In the genomic region with DNA sequence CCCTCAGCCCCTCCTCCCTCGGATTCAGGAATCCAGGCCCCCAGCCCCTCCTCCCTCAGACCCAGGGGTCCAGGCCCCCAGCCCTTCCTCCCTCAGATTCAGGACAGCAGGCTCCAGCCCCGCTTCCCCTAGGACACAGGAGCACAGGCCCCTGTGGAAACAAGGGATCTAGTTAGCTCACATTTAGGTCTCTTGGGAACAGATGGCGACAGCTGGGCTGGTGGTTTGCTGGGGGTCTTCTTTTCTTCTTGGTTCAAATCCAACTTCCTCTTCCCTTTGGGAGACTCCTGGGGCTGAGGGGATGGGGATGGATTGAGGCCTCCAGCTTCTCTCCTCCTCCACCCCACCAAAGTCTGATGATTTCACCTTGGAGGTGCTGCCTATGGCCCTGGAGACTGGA, we compare ENCODE assay signal across 22 cellular contexts. TPM values are rescaled to one million over a fixed set of nuclear protein-coding genes. Genes with fewer than 3 reads are reported as not detected.
DNase-seq lines count a peak whose midpoint lies in the region; ATAC-seq and TF ChIP-seq lines count a peak whose summit lies in the region.
"Had no signal": no experiment of that assay in that cellular context is flagged by ENCODE, and none has a peak within 500 bp of the region (broad histone marks: within the 10 kb centered on the region; RNA-seq: fewer than 3 reads in every experiment).

No MANE protein-coding gene starts in this region.

- TF ChIP-seq CTCF in Calu3 (IDR thresholded peaks at IDR 0.05; ENCODE audit: unreplicated experiment) (no peak), glutamatergic neuron (IDR thresholded peaks at IDR 0.05; ENCODE audit: partially characterized antibody, unreplicated experiment) (no peak)
- TF ChIP-seq CTCF in CD4-positive, alpha-beta T cell (IDR thresholded peaks at IDR 0.05): no peak

- ATAC-seq in CD4-positive, alpha-beta T cell (ENCODE audit: poor library complexity): no peak
- no peak for ATAC-seq in HG03108 (IDR thresholded peaks at IDR 0.05; ENCODE audit: unreplicated experiment)

- H3K9me3 Mint-ChIP-seq in Calu3 (ENCODE audit: low read depth, unreplicated experiment): no peaks in the 10 kb centered on the region
- peaks cover 6% of the 10 kb centered on the region for H3K9me3 Mint-ChIP-seq in glutamatergic neuron (ENCODE audit: unreplicated experiment)
- H3K9me3 Mint-ChIP-seq in CD4-positive, alpha-beta T cell: no peaks in the 10 kb centered on the region
- H3K9me3 Mint-ChIP-seq: IgD-negative memory B cell had no signal

- POLR2A ChIA-PET in CD4-positive, alpha-beta T cell (lab: Charles Lee): interaction anchor here (1.0 kb wide), 1 partner anchor 20 kb away, joined by 4 read pairs; a partner anchor contains a TSS

- intact Hi-C loops in Calu3 (cut with micrococcal nuclease; ENCODE audit: unreplicated experiment): no loop called here
- intact Hi-C loops in CD4-positive, alpha-beta T cell (cut with DNase I, micrococcal nuclease): loop anchor here in 1 of 2 experiments (10.0 kb wide), 1 partner anchor 232 kb away; a partner anchor contains a TSS

- TSS peak; percentile 24 for BruUV-seq in Calu3 (replicated peaks; lab: Mats Ljungman, UMichigan)

- no peaks in the 10 kb centered on the region for H3K27me3 ChIP-seq in CD4-positive, alpha-beta T cell (ENCODE audit: control insufficient read depth, insufficient read depth, low read length)
- H3K27me3 ChIP-seq: SJSA1 had no signal

- DNase-seq in DMS 273 (lab: John Stamatoyannopoulos, UW; ENCODE audit: unreplicated experiment): peak; percentile 16
- no peak for DNase-seq in DMS 273 treated with DMSO at 0.1 percent for 48 hours (lab: John Stamatoyannopoulos, UW)
- no peak for DNase-seq in Calu3
- peak; percentile 18 for DNase-seq in NCI-H524 treated with DMSO at 0.1 percent for 48 hours (lab: John Stamatoyannopoulos, UW)
- DNase-seq in glutamatergic neuron: no peak
- no peak for DNase-seq in CD4-positive, alpha-beta T cell
- DNase-seq in NCI-H526 treated with DMSO at 0.1 percent for 48 hours (lab: John Stamatoyannopoulos, UW): no peak
- DNase-seq: AML-193, DMS153, GOT3, HCEC 1CT, MV-4-11, NCI-H1105 treated with DMSO at 0.1 percent for 48 hours, NCI-H2081 treated with DMSO at 0.1 percent for 48 hours, NCI-H446 treated with DMSO at 0.1 percent for 48 hours, NCI-H748 treated with DMSO at 0.1 percent for 48 hours, OCI-M1 had no signal

- H3K4me3 Mint-ChIP-seq in Calu3 (ENCODE audit: low read depth, unreplicated experiment) (no peak overlapping the region), glutamatergic neuron (ENCODE audit: unreplicated experiment) (no peak overlapping the region)
- H3K4me3 Mint-ChIP-seq in CD4-positive, alpha-beta T cell: no peak overlapping the region

- no peaks in the 10 kb centered on the region for H3K9me3 ChIP-seq in CD4-positive, alpha-beta T cell (ENCODE audit: control insufficient read depth, low read length)
- H3K9me3 ChIP-seq: SJSA1 had no signal

- H3K27me3 Mint-ChIP-seq in Calu3 (ENCODE audit: unreplicated experiment) (no peaks in the 10 kb centered on the region), glutamatergic neuron (ENCODE audit: unreplicated experiment) (peaks cover 5% of the 10 kb centered on the region)
- no peaks in the 10 kb centered on the region for H3K27me3 Mint-ChIP-seq in CD4-positive, alpha-beta T cell
- H3K27me3 Mint-ChIP-seq: IgD-negative memory B cell had no signal

- no peak overlapping the region for H3K27ac Mint-ChIP-seq in Calu3 (ENCODE audit: unreplicated experiment)
- H3K27ac Mint-ChIP-seq in glutamatergic neuron (ENCODE audit: unreplicated experiment): peak overlapping the region; percentile 66
- H3K27ac Mint-ChIP-seq in CD4-positive, alpha-beta T cell: no peak overlapping the region

- H3K36me3 Mint-ChIP-seq in Calu3 (ENCODE audit: insufficient read depth, unreplicated experiment) (peaks cover 31% of the 10 kb centered on the region), glutamatergic neuron (ENCODE audit: unreplicated experiment) (peaks cover 6% of the 10 kb centered on the region)
- H3K36me3 Mint-ChIP-seq in CD4-positive, alpha-beta T cell (ENCODE audit: low read depth): peaks cover 79% of the 10 kb centered on the region

- H3K4me1 Mint-ChIP-seq in Calu3 (ENCODE audit: low read depth, unreplicated experiment) (no peaks in the 10 kb centered on the region), glutamatergic neuron (ENCODE audit: low read depth, unreplicated experiment) (peaks cover 23% of the 10 kb centered on the region)
- peaks cover 8% of the 10 kb centered on the region for H3K4me1 Mint-ChIP-seq in CD4-positive, alpha-beta T cell (ENCODE audit: low read depth)

- no peak overlapping the region for H3K27ac ChIP-seq in CD4-positive, alpha-beta T cell (ENCODE audit: low read depth, low read length)
- H3K27ac ChIP-seq: 22Rv1, SJSA1 had no signal

- CTCF ChIA-PET in Calu3 (lab: Charles Lee): no interaction called here
- CTCF ChIA-PET in CD4-positive, alpha-beta T cell (lab: Charles Lee): interaction anchor here (1.7 to 4.5 kb wide), 2 partner anchors 33 to 44 kb away, joined by 5 to 122 read pairs; a partner anchor contains a TSS

RNA-seq across cellular contexts. Expression of a gene that starts 19.6 kb away (rescaled TPM):
- total RNA-seq in Calu3 (2022) (2.2 and 2.8 TPM in 2 replicates), glutamatergic neuron (ENCODE audit: unreplicated experiment) (2.0 TPM)
- 1 to 10 TPM; 2.6 to 2.7 TPM for total RNA-seq in CD4-positive, alpha-beta T cell
- total RNA-seq: G401 had no signal

RNA-seq across cellular contexts. Expression of a gene that starts 22.7 kb away (rescaled TPM):
- total RNA-seq in Calu3 (2022) (55.8 and 56.8 TPM in 2 replicates), glutamatergic neuron (ENCODE audit: unreplicated experiment) (39.5 TPM)
- total RNA-seq in CD4-positive, alpha-beta T cell: 10 to 100 TPM; 25.1 to 26.2 TPM

RNA-seq across cellular contexts. Expression of a gene that starts 23.0 kb away (rescaled TPM):
- total RNA-seq in Calu3 (2022) (0.17 and 0.76 TPM in 2 replicates), glutamatergic neuron (ENCODE audit: unreplicated experiment) (0.96 TPM)
- not detected for total RNA-seq in CD4-positive, alpha-beta T cell

RNA-seq across cellular contexts. Expression of a gene that starts 25.6 kb away (rescaled TPM):
- 44.8 and 48.4 TPM in 2 replicates for total RNA-seq in Calu3 (2022)
- total RNA-seq in glutamatergic neuron (ENCODE audit: unreplicated experiment): 16.0 TPM
- 10 to 100 TPM; 20.2 to 21.7 TPM for total RNA-seq in CD4-positive, alpha-beta T cell

RNA-seq across cellular contexts. Expression of a gene that starts 43.3 kb away (rescaled TPM):
- 34.2 and 36.1 TPM in 2 replicates for total RNA-seq in Calu3 (2022)
- total RNA-seq in glutamatergic neuron (ENCODE audit: unreplicated experiment): 184 TPM
- 10 to 100 TPM; 28.9 to 29.8 TPM for total RNA-seq in CD4-positive, alpha-beta T cell

Comparison
In these comparisons a context has a peak if more than half of its experiments do, and no peak if none do; other contexts are left out.
1. DNase-seq: peak in DMS 273 (single experiment) and NCI-H524 treated with DMSO at 0.1 percent for 48 hours (single experiment); none in DMS 273 treated with DMSO at 0.1 percent for 48 hours (single experiment), Calu3 (single experiment), glutamatergic neuron (single experiment), CD4-positive, alpha-beta T cell (0 of 10) and NCI-H526 treated with DMSO at 0.1 percent for 48 hours (single experiment).